Comparison of ENCODE assay signal across 9 cellular contexts in genomic region chr15:69032006-69032405, GRCh38. TPM values are rescaled to one million over a fixed set of nuclear protein-coding genes. Genes with fewer than 3 reads are reported as not detected.
DNase-seq lines count a peak whose midpoint lies in the region; ATAC-seq and TF ChIP-seq lines count a peak whose summit lies in the region.
"Had no signal": no experiment of that assay in that cellular context is flagged by ENCODE, and none has a peak within 500 bp of the region (broad histone marks: within the 10 kb centered on the region; RNA-seq: fewer than 3 reads in every experiment).

No MANE protein-coding gene starts in this region.

- intact Hi-C loops in Calu3 (cut with micrococcal nuclease; ENCODE audit: unreplicated experiment) (no loop called here), PC-9 (cut with micrococcal nuclease; ENCODE audit: unreplicated experiment) (no loop called here)

- H3K4me3 Mint-ChIP-seq in Calu3 (ENCODE audit: low read depth, unreplicated experiment): peak overlapping the region; percentile 63
- H3K4me3 Mint-ChIP-seq in progenitor cell of endocrine pancreas (ENCODE audit: low read depth): peak overlapping the region; percentile 45
- H3K4me3 Mint-ChIP-seq: activated CD8-positive, alpha-beta memory T cell treated with anti-CD3 and anti-CD28 coated beads, Interleukin-2, amount 10 ng/mL, durations not matched to agents 7 days and 5 days had no signal

- no peaks in the 10 kb centered on the region for H4K20me1 ChIP-seq in PC-9 (ENCODE audit: insufficient read depth)

- DNase-seq in Calu3 (no peak), PC-9 (no peak), epithelial cell of prostate (ENCODE audit: low read depth, low spot score) (no peak), progenitor cell of endocrine pancreas (ENCODE audit: low spot score, unreplicated experiment) (no peak), NCI-H146 (lab: John Stamatoyannopoulos, UW) (no peak), SKM-1 (lab: John Stamatoyannopoulos, UW; ENCODE audit: unreplicated experiment) (no peak)

- peak overlapping the region; percentile 2; the same call in 1 of the 2 replicates for H3K4me3 ChIP-seq in PC-9

- H3K36me3 ChIP-seq in PC-9 (ENCODE audit: low read depth): no peaks in the 10 kb centered on the region
- H3K36me3 ChIP-seq: neutrophil had no signal

- peak overlapping the region; percentile 36; the same call in 1 of the 2 replicates for H3K27ac ChIP-seq in PC-9
- H3K27ac ChIP-seq in epithelial cell of prostate: peak overlapping the region; percentile 12
- H3K27ac ChIP-seq: neutrophil had no signal

- H3K27ac Mint-ChIP-seq in Calu3 (ENCODE audit: unreplicated experiment) (no peak overlapping the region), progenitor cell of endocrine pancreas (no peak overlapping the region)
- H3K27ac Mint-ChIP-seq: activated CD8-positive, alpha-beta memory T cell treated with anti-CD3 and anti-CD28 coated beads, Interleukin-2, amount 10 ng/mL, durations not matched to agents 7 days and 5 days had no signal

- POLR2A ChIA-PET in PC-9 (lab: Charles Lee; ENCODE audit: unreplicated experiment): interaction anchor here (0.6 kb wide), 2 partner anchors 11 to 431 kb away, joined by 3 to 12 read pairs; no protein-coding TSS in a partner anchor

- no peaks in the 10 kb centered on the region for H3K79me2 ChIP-seq in PC-9 (ENCODE audit: low read depth)

- no peak overlapping the region for H2AFZ ChIP-seq in PC-9

- H3K9me3 ChIP-seq in PC-9 (ENCODE audit: insufficient read depth, low read depth): no peaks in the 10 kb centered on the region
- H3K9me3 ChIP-seq: neutrophil had no signal

- H3K4me1 ChIP-seq in PC-9 (replicated peaks; ENCODE audit: insufficient read depth): peaks cover 26% of the 10 kb centered on the region

- H3K9me3 Mint-ChIP-seq in Calu3 (ENCODE audit: low read depth, unreplicated experiment): no peaks in the 10 kb centered on the region
- H3K9me3 Mint-ChIP-seq in progenitor cell of endocrine pancreas (ENCODE audit: low read depth): no peaks in the 10 kb centered on the region

- no TSS peak for BruUV-seq in Calu3 (replicated peaks; lab: Mats Ljungman, UMichigan)
- no TSS peak for BruUV-seq in PC-9 (replicated peaks; lab: Mats Ljungman, UMichigan)

- no peak for TF ChIP-seq CTCF in Calu3 (IDR thresholded peaks at IDR 0.05; ENCODE audit: unreplicated experiment)
- no peak for TF ChIP-seq CTCF in PC-9 (conservative IDR thresholded peaks at IDR 0.05)
- TF ChIP-seq CTCF in progenitor cell of endocrine pancreas (IDR thresholded peaks at IDR 0.05; ENCODE audit: unreplicated experiment): no peak

- H3K4me1 Mint-ChIP-seq in Calu3 (ENCODE audit: low read depth, unreplicated experiment) (peaks cover 20% of the 10 kb centered on the region), progenitor cell of endocrine pancreas (ENCODE audit: low read depth) (no peaks in the 10 kb centered on the region)

- peak overlapping the region; percentile 39 for H3K4me2 ChIP-seq in PC-9

- no peak for ATAC-seq in HG02763 (IDR thresholded peaks at IDR 0.05; ENCODE audit: unreplicated experiment)

- H3K36me3 Mint-ChIP-seq in Calu3 (ENCODE audit: insufficient read depth, unreplicated experiment) (no peaks in the 10 kb centered on the region), progenitor cell of endocrine pancreas (ENCODE audit: insufficient read depth) (no peaks in the 10 kb centered on the region)
- H3K36me3 Mint-ChIP-seq: activated CD8-positive, alpha-beta memory T cell treated with anti-CD3 and anti-CD28 coated beads, Interleukin-2, amount 10 ng/mL, durations not matched to agents 7 days and 5 days had no signal

- no peaks in the 10 kb centered on the region for H3K9me2 ChIP-seq in PC-9 (ENCODE audit: insufficient read depth)

- no peaks in the 10 kb centered on the region for H3K27me3 ChIP-seq in PC-9 (ENCODE audit: insufficient read depth, low read depth)

- H3F3A ChIP-seq in PC-9 (ENCODE audit: insufficient read depth, low read depth): peaks cover 6% of the 10 kb centered on the region

- H3K27me3 Mint-ChIP-seq in Calu3 (ENCODE audit: unreplicated experiment): peaks cover 15% of the 10 kb centered on the region
- peaks cover 36% of the 10 kb centered on the region for H3K27me3 Mint-ChIP-seq in progenitor cell of endocrine pancreas

- CTCF ChIA-PET in Calu3 (lab: Charles Lee) (interaction anchor here (0.6 to 1.3 kb wide), 17 partner anchors 9 to 914 kb away, joined by 3 to 9 read pairs (median 4); partner anchors contain the start of genes GLCE and NOX5), PC-9 (lab: Charles Lee) (interaction anchor here (0.6 to 1.3 kb wide), 12 partner anchors 11 to 1389 kb away, joined by 3 to 9 read pairs (median 4); partner anchors contain the start of gene NOX5)

RNA-seq across cellular contexts. Expression of gene NOX5, which starts 17.5 kb away (rescaled TPM):
- total RNA-seq in Calu3 (2022) (0.14 and 0.20 TPM in 2 replicates), PC-9 (2021) (0.85 and 1.5 TPM in 2 replicates), progenitor cell of endocrine pancreas (not detected in 2 replicates)
